8 cellular contexts compared by ENCODE assay signal in genomic region chr17:12789976-12790805, GRCh38. TPM values are rescaled to one million over a fixed set of nuclear protein-coding genes. Genes with fewer than 3 reads are reported as not detected.
DNase-seq lines count a peak whose midpoint lies in the region; ATAC-seq and TF ChIP-seq lines count a peak whose summit lies in the region.

No MANE protein-coding gene starts in this region.

- H3K27ac ChIP-seq in CD4-positive, alpha-beta T cell (ENCODE audit: low read depth, low read length) = no peak overlapping the region
- H3K27ac ChIP-seq in angular gyrus (ENCODE audit: low read depth, low read length) (peak overlapping the region; percentile 48), suprapubic skin (no peak overlapping the region)

- H3K4me1 ChIP-seq in suprapubic skin = peaks cover 13% of the 10 kb centered on the region

- no peak for ATAC-seq in CD4-positive, alpha-beta T cell (ENCODE audit: poor library complexity)
- peak; percentile 21 for ATAC-seq in HG02870 (IDR thresholded peaks at IDR 0.05; ENCODE audit: unreplicated experiment)

- H3K4me3 Mint-ChIP-seq in CD4-positive, alpha-beta T cell = peak overlapping the region; percentile 25

- H3K27me3 ChIP-seq in CD4-positive, alpha-beta T cell (ENCODE audit: control insufficient read depth, insufficient read depth, low read length) = peaks cover 31% of the 10 kb centered on the region
- H3K27me3 ChIP-seq in suprapubic skin = peaks cover 22% of the 10 kb centered on the region

- H3K9me3 Mint-ChIP-seq in CD4-positive, alpha-beta T cell = no peaks in the 10 kb centered on the region

- 7% methylated on average over 40 of the region's 40 CpGs for WGBS in suprapubic skin

- H3K27me3 Mint-ChIP-seq in CD4-positive, alpha-beta T cell = peaks cover 40% of the 10 kb centered on the region

- H3K4me3 ChIP-seq in suprapubic skin = peak overlapping the region; percentile 73

- no peaks in the 10 kb centered on the region for H3K9me3 ChIP-seq in CD4-positive, alpha-beta T cell (ENCODE audit: control insufficient read depth, low read length)
- H3K9me3 ChIP-seq in suprapubic skin = no peaks in the 10 kb centered on the region

- intact Hi-C loops in CD4-positive, alpha-beta T cell (cut with DNase I, micrococcal nuclease) = no loop called here

- POLR2A ChIA-PET in CD4-positive, alpha-beta T cell (lab: Charles Lee) = no interaction called here

- H3K36me3 Mint-ChIP-seq in CD4-positive, alpha-beta T cell (ENCODE audit: low read depth) = no peaks in the 10 kb centered on the region

- no peak for TF ChIP-seq POLR2A in suprapubic skin (IDR thresholded peaks at IDR 0.05)

- no peak for TF ChIP-seq EP300 in suprapubic skin (IDR thresholded peaks at IDR 0.05)

- no peaks in the 10 kb centered on the region for H3K36me3 ChIP-seq in suprapubic skin

- peaks cover 6% of the 10 kb centered on the region for H3K4me1 Mint-ChIP-seq in CD4-positive, alpha-beta T cell (ENCODE audit: low read depth)

- no peak for DNase-seq in CD4-positive, alpha-beta T cell
- peak; percentile 81 for DNase-seq in islet precursor cell
- peak in 1 of 2 donors; percentile 56 for DNase-seq in suprapubic skin (ENCODE audit: low spot score in 2 of 2)
- DNase-seq in HuH-7.5 (ENCODE audit: low spot score) = no peak
- no peak for DNase-seq in NCI-H1930 (lab: John Stamatoyannopoulos, UW)
- DNase-seq in cerebellar nuclear complex (lab: John Stamatoyannopoulos, UW) = no peak

- CTCF ChIA-PET in CD4-positive, alpha-beta T cell (lab: Charles Lee) = no interaction called here

- H3K27ac Mint-ChIP-seq in CD4-positive, alpha-beta T cell = no peak overlapping the region

- TF ChIP-seq CTCF in CD4-positive, alpha-beta T cell (IDR thresholded peaks at IDR 0.05) = no peak
- no peak for TF ChIP-seq CTCF in suprapubic skin (IDR thresholded peaks at IDR 0.05)

RNA-seq across cellular contexts. Expression of gene ARHGAP44, which starts 0.9 kb away (rescaled TPM):
- total RNA-seq in CD4-positive, alpha-beta T cell = not detected
- 1 to 10 TPM; 3.5 to 7.1 (median 5.3) TPM for total RNA-seq in suprapubic skin

Comparison
In these comparisons a context has a peak if more than half of its experiments do, and no peak if none do; other contexts are left out.
1. RNA of gene ARHGAP44, which starts 0.9 kb away (total RNA-seq): 3.5 to 7.1 TPM in suprapubic skin; not detected in CD4-positive, alpha-beta T cell; every median in the first group is over 4 times any median in the second.